In the genomic region with DNA sequence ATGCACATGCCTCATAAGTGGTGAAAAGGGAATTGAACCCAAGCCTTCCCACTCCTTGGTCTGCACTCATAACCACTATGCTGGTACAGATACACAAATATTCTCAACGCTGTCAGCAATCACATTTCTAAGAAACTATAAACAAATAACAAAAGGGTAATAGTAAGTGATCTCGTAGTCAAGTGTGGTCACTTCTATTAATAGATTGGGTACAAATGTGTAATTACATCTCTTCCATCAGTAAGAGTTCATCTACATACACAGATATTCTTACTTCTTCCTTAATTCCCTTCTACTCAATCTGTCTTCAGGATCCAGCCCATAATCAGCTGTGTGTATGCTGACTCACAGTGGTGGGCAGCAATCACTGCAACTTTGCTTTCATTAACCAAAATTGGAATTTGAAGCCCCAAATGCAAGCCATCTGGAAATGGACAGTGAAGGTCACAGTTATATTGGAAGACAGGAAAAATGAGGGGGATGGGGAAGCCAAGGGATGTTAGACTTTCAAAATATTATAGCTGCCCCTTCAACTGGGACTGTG, we compare ENCODE assay signal across 12 cellular contexts. TPM values are rescaled to one million over a fixed set of nuclear protein-coding genes. Genes with fewer than 3 reads are reported as not detected.
A peak's percentile ranks its signal among the peaks of the same experiment; 100 is the strongest.
DNase-seq lines count a peak whose midpoint lies in the region; ATAC-seq and TF ChIP-seq lines count a peak whose summit lies in the region.
"Had no signal": no experiment of that assay in that cellular context is flagged by ENCODE, and none has a peak within 500 bp of the region (broad histone marks: within the 10 kb centered on the region; RNA-seq: fewer than 3 reads in every experiment).

No MANE protein-coding gene starts in this region.

- H3K4me3 Mint-ChIP-seq in Caco-2 (ENCODE audit: unreplicated experiment) (no peak overlapping the region), HFFc6 (no peak overlapping the region), WTC11 (no peak overlapping the region)
- H3K4me3 Mint-ChIP-seq: activated B cell treated with CpG ODN at 0.5 μM for 24 hours, mesothelial cell of epicardium had no signal

- POLR2A ChIA-PET in Caco-2 (lab: Charles Lee): interaction anchor here (0.5 kb wide), 1 partner anchor 90 kb away, joined by 3 read pairs; no protein-coding TSS in a partner anchor
- POLR2A ChIA-PET in WTC11 (lab: Charles Lee): no interaction called here

- H3K27me3 ChIP-seq in Caco-2 (replicated peaks; ENCODE audit: control insufficient read depth, insufficient read depth, low read length): no peaks in the 10 kb centered on the region
- no peaks in the 10 kb centered on the region for H3K27me3 ChIP-seq in lower lobe of right lung (ENCODE audit: low read depth)

- H3K4me1 ChIP-seq in Caco-2 (peaks cover 8% of the 10 kb centered on the region), lower lobe of right lung (no peaks in the 10 kb centered on the region)

- CTCF ChIA-PET in Caco-2 (lab: Charles Lee) (interaction anchor here (0.8 kb wide), 1 partner anchor 17 kb away, joined by 4 read pairs; no protein-coding TSS in a partner anchor), WTC11 (lab: Charles Lee) (interaction anchor here (1.0 to 1.2 kb wide), 3 partner anchors 17 to 304 kb away, joined by 3 to 4 read pairs (median 3); no protein-coding TSS in a partner anchor)

- H3K36me3 ChIP-seq in Caco-2 (ENCODE audit: control insufficient read depth, insufficient read depth, low read length) (no peaks in the 10 kb centered on the region), lower lobe of right lung (no peaks in the 10 kb centered on the region)

- H3K4me1 Mint-ChIP-seq in Caco-2 (ENCODE audit: low read depth, unreplicated experiment) (peaks cover 14% of the 10 kb centered on the region), HFFc6 (ENCODE audit: low read depth) (peaks cover 15% of the 10 kb centered on the region), WTC11 (peaks cover 20% of the 10 kb centered on the region)
- H3K4me1 Mint-ChIP-seq: activated B cell treated with CpG ODN at 0.5 μM for 24 hours had no signal

- BruUV-seq in Caco-2 (replicated peaks; lab: Mats Ljungman, UMichigan): no TSS peak

- no peaks in the 10 kb centered on the region for H3K9me3 Mint-ChIP-seq in Caco-2 (ENCODE audit: unreplicated experiment)
- no peaks in the 10 kb centered on the region for H3K9me3 Mint-ChIP-seq in HFFc6
- H3K9me3 Mint-ChIP-seq in WTC11: no peaks in the 10 kb centered on the region
- H3K9me3 Mint-ChIP-seq: activated B cell treated with CpG ODN at 0.5 μM for 24 hours had no signal

- DNase-seq in Caco-2: no peak
- peak; percentile 32 for DNase-seq in HFFc6
- DNase-seq in WTC11 (ENCODE audit: low spot score): no peak
- no peak for DNase-seq in lower lobe of right lung
- DNase-seq in amniotic stem cell (lab: John Stamatoyannopoulos, UW): no peak
- no peak for DNase-seq in NCI-H1417 treated with DMSO at 0.1 percent for 48 hours (lab: John Stamatoyannopoulos, UW)
- DNase-seq: activated B cell treated with CpG ODN at 0.5 μM for 24 hours; activated naive CD4-positive, alpha-beta T cell; NCI-H526 had no signal

- no peak overlapping the region for H3K27ac ChIP-seq in lower lobe of right lung

- no peak overlapping the region for H3K27ac Mint-ChIP-seq in Caco-2 (ENCODE audit: unreplicated experiment)
- peak overlapping the region; percentile 5; the same call in 1 of the 2 replicates for H3K27ac Mint-ChIP-seq in HFFc6
- no peak overlapping the region for H3K27ac Mint-ChIP-seq in WTC11
- H3K27ac Mint-ChIP-seq: activated B cell treated with CpG ODN at 0.5 μM for 24 hours, mesothelial cell of epicardium had no signal

- no peaks in the 10 kb centered on the region for H3K27me3 Mint-ChIP-seq in Caco-2 (ENCODE audit: insufficient read depth, unreplicated experiment)
- H3K27me3 Mint-ChIP-seq in HFFc6 (ENCODE audit: insufficient read depth): peaks cover 12% of the 10 kb centered on the region
- no peaks in the 10 kb centered on the region for H3K27me3 Mint-ChIP-seq in WTC11 (ENCODE audit: low read depth)

- no peak overlapping the region for H3K4me3 ChIP-seq in Caco-2 (ENCODE audit: low read depth, low read length)
- H3K4me3 ChIP-seq in lower lobe of right lung: no peak overlapping the region

- intact Hi-C loops in Caco-2 (cut with micrococcal nuclease; ENCODE audit: unreplicated experiment) (loop anchor here (10.0 kb wide), 2 partner anchors 234 to 324 kb away; partner anchors contain the start of genes PGM3 and RWDD2A), lower lobe of right lung (cut with DNase I) (no loop called here)

- peaks cover 37% of the 10 kb centered on the region for H3K36me3 Mint-ChIP-seq in Caco-2 (ENCODE audit: insufficient read depth, unreplicated experiment)
- H3K36me3 Mint-ChIP-seq in HFFc6 (ENCODE audit: low read depth): no peaks in the 10 kb centered on the region
- H3K36me3 Mint-ChIP-seq in WTC11: no peaks in the 10 kb centered on the region

- ATAC-seq in WTC11: peak; percentile 13; the same call in 1 of the 2 replicates
- ATAC-seq in lower lobe of right lung: peak in 1 of 2 donors; percentile 32
- ATAC-seq in GM19035 (IDR thresholded peaks at IDR 0.05; ENCODE audit: unreplicated experiment): no peak
- no peak for ATAC-seq in GM21390 (IDR thresholded peaks at IDR 0.05; ENCODE audit: unreplicated experiment)

- TF ChIP-seq CTCF in Caco-2 (IDR thresholded peaks at IDR 0.05; ENCODE audit: insufficient read depth in 1 of 2, low read depth in 1 of 2, low read length in 1 of 2, severe bottlenecking in 1 of 2, unreplicated experiment in 1 of 2) (peak; percentile 25 to 42), HFFc6 (IDR thresholded peaks at IDR 0.05) (peak; percentile 64), WTC11 (IDR thresholded peaks at IDR 0.05) (no peak), lower lobe of right lung (IDR thresholded peaks at IDR 0.05) (peak; percentile 18)

- no peaks in the 10 kb centered on the region for H3K9me3 ChIP-seq in Caco-2
- no peaks in the 10 kb centered on the region for H3K9me3 ChIP-seq in lower lobe of right lung

TF ChIP-seq in WTC11, 78 proteins besides CTCF, POLR2A, EP300 and RAD21:
- TF ChIP-seq, protein P1, sequence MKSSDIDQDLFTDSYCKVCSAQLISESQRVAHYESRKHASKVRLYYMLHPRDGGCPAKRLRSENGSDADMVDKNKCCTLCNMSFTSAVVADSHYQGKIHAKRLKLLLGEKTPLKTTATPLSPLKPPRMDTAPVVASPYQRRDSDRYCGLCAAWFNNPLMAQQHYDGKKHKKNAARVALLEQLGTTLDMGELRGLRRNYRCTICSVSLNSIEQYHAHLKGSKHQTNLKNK (CRISPR knock-in tag; IDR thresholded peaks at IDR 0.05): no peak
- no peak for TF ChIP-seq ZBTB21 (CRISPR knock-in tag; IDR thresholded peaks at IDR 0.05; ENCODE audit: borderline replicate concordance)
- TF ChIP-seq ZNF121 (CRISPR knock-in tag; IDR thresholded peaks at IDR 0.05): no peak
- TF ChIP-seq RORB (CRISPR knock-in tag; IDR thresholded peaks at IDR 0.05): no peak
- TF ChIP-seq, protein P2, sequence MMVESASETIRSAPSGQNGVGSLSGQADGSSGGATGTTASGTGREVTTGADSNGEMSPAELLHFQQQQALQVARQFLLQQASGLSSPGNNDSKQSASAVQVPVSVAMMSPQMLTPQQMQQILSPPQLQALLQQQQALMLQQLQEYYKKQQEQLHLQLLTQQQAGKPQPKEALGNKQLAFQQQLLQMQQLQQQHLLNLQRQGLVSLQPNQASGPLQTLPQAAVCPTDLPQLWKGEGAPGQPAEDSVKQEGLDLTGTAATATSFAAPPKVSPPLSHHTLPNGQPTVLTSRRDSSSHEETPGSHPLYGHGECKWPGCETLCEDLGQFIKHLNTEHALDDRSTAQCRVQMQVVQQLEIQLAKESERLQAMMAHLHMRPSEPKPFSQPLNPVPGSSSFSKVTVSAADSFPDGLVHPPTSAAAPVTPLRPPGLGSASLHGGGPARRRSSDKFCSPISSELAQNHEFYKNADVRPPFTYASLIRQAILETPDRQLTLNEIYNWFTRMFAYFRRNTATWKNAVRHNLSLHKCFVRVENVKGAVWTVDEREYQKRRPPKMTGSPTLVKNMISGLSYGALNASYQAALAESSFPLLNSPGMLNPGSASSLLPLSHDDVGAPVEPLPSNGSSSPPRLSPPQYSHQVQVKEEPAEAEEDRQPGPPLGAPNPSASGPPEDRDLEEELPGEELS (CRISPR knock-in tag; IDR thresholded peaks at IDR 0.05): no peak
- TF ChIP-seq NFYB (CRISPR knock-in tag; conservative IDR thresholded peaks at IDR 0.05; ENCODE audit: low read depth): no peak
- TF ChIP-seq, protein P3, sequence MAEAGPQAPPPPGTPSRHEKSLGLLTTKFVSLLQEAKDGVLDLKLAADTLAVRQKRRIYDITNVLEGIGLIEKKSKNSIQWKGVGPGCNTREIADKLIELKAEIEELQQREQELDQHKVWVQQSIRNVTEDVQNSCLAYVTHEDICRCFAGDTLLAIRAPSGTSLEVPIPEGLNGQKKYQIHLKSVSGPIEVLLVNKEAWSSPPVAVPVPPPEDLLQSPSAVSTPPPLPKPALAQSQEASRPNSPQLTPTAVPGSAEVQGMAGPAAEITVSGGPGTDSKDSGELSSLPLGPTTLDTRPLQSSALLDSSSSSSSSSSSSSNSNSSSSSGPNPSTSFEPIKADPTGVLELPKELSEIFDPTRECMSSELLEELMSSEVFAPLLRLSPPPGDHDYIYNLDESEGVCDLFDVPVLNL (CRISPR knock-in tag; IDR thresholded peaks at IDR 0.05; ENCODE audit: borderline replicate concordance, low read depth): no peak
- TF ChIP-seq, protein P4, sequence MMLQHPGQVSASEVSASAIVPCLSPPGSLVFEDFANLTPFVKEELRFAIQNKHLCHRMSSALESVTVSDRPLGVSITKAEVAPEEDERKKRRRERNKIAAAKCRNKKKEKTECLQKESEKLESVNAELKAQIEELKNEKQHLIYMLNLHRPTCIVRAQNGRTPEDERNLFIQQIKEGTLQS (CRISPR knock-in tag; conservative IDR thresholded peaks at IDR 0.05): no peak
- no peak for TF ChIP-seq ATF2 (CRISPR knock-in tag; IDR thresholded peaks at IDR 0.05; ENCODE audit: borderline replicate concordance, low read depth)
- TF ChIP-seq ZNF232 (CRISPR knock-in tag; IDR thresholded peaks at IDR 0.05): no peak
- no peak for TF ChIP-seq TEAD4 (CRISPR knock-in tag; IDR thresholded peaks at IDR 0.05)

RNA-seq across cellular contexts. Expression of gene PRSS35, which starts 6.7 kb away (rescaled TPM):
- total RNA-seq in Caco-2 (2022) (72.0 and 85.0 TPM in 2 replicates), WTC11 (2021) (2.7 to 6.7 TPM (median 3.1 TPM) in 3 replicates), lower lobe of right lung (0.59 TPM)
- total RNA-seq in HFFc6 (2021; fragmentation: NEBNext Ultra II Directional; extraction: Animal tissue kit (Norgen Biotek cat#: 25700)): under 1 TPM; 0.30 to 0.78 (median 0.46) TPM
- total RNA-seq: activated B cell treated with CpG ODN at 0.5 μM for 24 hours had no signal
